8 cellular contexts compared by ENCODE assay signal in the genomic region with DNA sequence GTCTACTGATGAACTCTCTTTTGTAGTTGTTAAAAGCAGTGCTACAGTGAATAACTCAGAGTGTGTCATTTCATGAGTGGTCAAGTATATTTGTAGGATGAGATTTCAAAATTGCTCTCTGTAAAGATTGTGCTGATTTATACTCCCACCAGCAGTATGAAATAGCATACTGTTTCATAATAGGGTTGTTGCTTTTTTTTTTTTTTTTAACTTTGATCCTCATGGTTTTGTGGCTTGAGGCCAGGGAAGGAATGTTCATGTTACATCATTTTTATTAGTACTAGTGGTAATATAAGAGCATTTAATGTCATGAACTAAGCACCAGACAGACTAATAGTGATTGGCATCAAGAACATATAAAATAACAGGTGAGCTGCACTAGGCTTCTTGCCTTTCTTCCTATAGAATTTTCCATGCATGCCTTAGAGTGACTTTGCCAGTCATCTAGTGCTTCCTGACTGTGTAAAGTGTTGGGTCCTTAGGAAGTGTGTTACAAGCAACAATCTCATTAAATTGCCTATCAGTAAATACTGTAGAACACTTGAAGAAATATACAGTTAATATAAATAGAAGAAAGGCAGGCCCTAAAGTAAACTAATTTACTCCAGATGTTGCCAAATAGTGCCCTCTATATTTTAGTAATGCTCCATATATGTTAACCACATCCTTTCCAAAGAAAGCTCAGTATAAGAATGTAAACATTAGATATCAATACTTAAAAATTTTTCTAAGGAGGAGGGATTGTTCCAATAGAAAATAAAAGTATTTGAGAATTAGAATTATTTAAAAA. TPM values are rescaled to one million over a fixed set of nuclear protein-coding genes. Genes with fewer than 3 reads are reported as not detected.
A peak's percentile ranks its signal among the peaks of the same experiment; 100 is the strongest.
DNase-seq lines count a peak whose midpoint lies in the region; ATAC-seq and TF ChIP-seq lines count a peak whose summit lies in the region.

No MANE protein-coding gene starts in this region.

- no peak for TF ChIP-seq CTCF in astrocyte of the cerebellum (IDR thresholded peaks at IDR 0.05; ENCODE audit: low read depth, low read length, missing control alignments)

- ATAC-seq in HG03108 (IDR thresholded peaks at IDR 0.05; ENCODE audit: unreplicated experiment) (peak; percentile 2), HG03442 (IDR thresholded peaks at IDR 0.05; ENCODE audit: unreplicated experiment) (no peak)

- in situ Hi-C loops in astrocyte of the cerebellum (cut with HindIII; ENCODE audit: low sequenced_read_pairs) = no loop called here

- peak; percentile 49 for DNase-seq in NCI-H2227 treated with DMSO at 0.1 percent for 48 hours (lab: John Stamatoyannopoulos, UW)
- no peak for DNase-seq in NCI-H2227 (lab: John Stamatoyannopoulos, UW; ENCODE audit: unreplicated experiment)
- peak; percentile 35 for DNase-seq in astrocyte of the cerebellum (ENCODE audit: low read depth)
- peak; percentile 76 for DNase-seq in renal cortical epithelial cell (ENCODE audit: low read depth)
- no peak for DNase-seq in activated naive CD4-positive, alpha-beta T cell treated with anti-CD3 and anti-CD28 coated beads, Interleukin-2, amount 50 U/mL, for 16 hours
- no peak for DNase-seq in NCI-H1092 (lab: John Stamatoyannopoulos, UW)

- no peak overlapping the region for H3K4me3 ChIP-seq in astrocyte of the cerebellum (ENCODE audit: low read depth, low read length)

RNA-seq across cellular contexts. Expression of gene MSMO1, which starts 38.6 kb away (rescaled TPM):
- total RNA-seq in renal cortical epithelial cell = 72.7 and 446 TPM in 2 replicates

Comparison
In these comparisons a context has a peak if more than half of its experiments do, and no peak if none do; other contexts are left out.
1. DNase-seq: peak in NCI-H2227 treated with DMSO at 0.1 percent for 48 hours (single experiment), astrocyte of the cerebellum (single experiment) and renal cortical epithelial cell (single experiment); none in NCI-H2227 (single experiment), activated naive CD4-positive, alpha-beta T cell treated with anti-CD3 and anti-CD28 coated beads, Interleukin-2, amount 50 U/mL, for 16 hours (single experiment) and NCI-H1092 (single experiment).